In the genomic region with DNA sequence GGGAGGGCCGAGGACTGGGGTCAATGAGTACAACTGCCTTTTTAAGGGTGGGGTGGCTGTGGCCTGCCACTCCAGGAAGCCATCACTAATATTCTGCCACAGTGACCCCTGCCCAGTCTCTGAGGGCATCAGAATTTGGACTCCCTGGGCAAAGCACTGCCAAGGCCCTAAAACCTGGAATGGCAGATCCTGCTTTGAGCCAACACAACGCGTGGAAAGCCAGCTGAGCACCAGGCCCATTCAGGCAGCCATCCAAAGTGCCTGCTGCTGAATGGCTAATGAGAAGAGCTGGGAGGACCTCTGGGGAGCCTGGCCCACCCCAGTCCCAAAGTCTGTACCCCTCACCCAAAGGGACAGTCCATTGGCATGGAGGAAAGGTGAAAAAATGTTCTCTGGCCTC, we compare ENCODE assay signal across 18 cellular contexts. TPM values are rescaled to one million over a fixed set of nuclear protein-coding genes. Genes with fewer than 3 reads are reported as not detected.
A peak's percentile ranks its signal among the peaks of the same experiment; 100 is the strongest.
DNase-seq lines count a peak whose midpoint lies in the region; ATAC-seq and TF ChIP-seq lines count a peak whose summit lies in the region.
"Had no signal": no experiment of that assay in that cellular context is flagged by ENCODE, and none has a peak within 500 bp of the region (broad histone marks: within the 10 kb centered on the region; RNA-seq: fewer than 3 reads in every experiment).

No MANE protein-coding gene starts in this region.

- no peak overlapping the region for H3K4me3 Mint-ChIP-seq in activated CD8-positive, alpha-beta memory T cell treated with anti-CD3 and anti-CD28 coated beads, Interleukin-2, amount 10 ng/mL, durations not matched to agents 7 days and 5 days
- no peak overlapping the region for H3K4me3 Mint-ChIP-seq in activated CD8-positive, alpha-beta T cell treated with anti-CD3 and anti-CD28 coated beads for 36 hours
- no peak overlapping the region for H3K4me3 Mint-ChIP-seq in stimulated activated effector memory CD8-positive, alpha-beta T cell treated with anti-CD3 and anti-CD28 coated beads, Interleukin-12 subunit alpha, Interleukin-12 subunit beta, amount 100 ng/mL, for 72 hours
- H3K4me3 Mint-ChIP-seq in natural killer cell, result no peak overlapping the region
- H3K4me3 Mint-ChIP-seq: neural crest cell had no signal

- H3K36me3 Mint-ChIP-seq in activated CD8-positive, alpha-beta memory T cell treated with anti-CD3 and anti-CD28 coated beads, Interleukin-2, amount 10 ng/mL, durations not matched to agents 7 days and 5 days, result peaks cover 35% of the 10 kb centered on the region
- peaks cover 49% of the 10 kb centered on the region for H3K36me3 Mint-ChIP-seq in activated CD8-positive, alpha-beta T cell treated with anti-CD3 and anti-CD28 coated beads for 36 hours (ENCODE audit: low read depth)
- peaks cover 75% of the 10 kb centered on the region for H3K36me3 Mint-ChIP-seq in stimulated activated effector memory CD8-positive, alpha-beta T cell treated with anti-CD3 and anti-CD28 coated beads, Interleukin-12 subunit alpha, Interleukin-12 subunit beta, amount 100 ng/mL, for 72 hours
- no peaks in the 10 kb centered on the region for H3K36me3 Mint-ChIP-seq in natural killer cell

- intact Hi-C loops in activated CD8-positive, alpha-beta T cell treated with anti-CD3 and anti-CD28 coated beads for 36 hours (cut with micrococcal nuclease), result no loop called here
- intact Hi-C loops in left ventricle myocardium inferior (cut with micrococcal nuclease), result no loop called here
- intact Hi-C loops in natural killer cell (cut with micrococcal nuclease), result no loop called here
- intact Hi-C loops in esophagus muscularis mucosa (cut with DNase I), result no loop called here

- H3K4me1 Mint-ChIP-seq in activated CD8-positive, alpha-beta memory T cell treated with anti-CD3 and anti-CD28 coated beads, Interleukin-2, amount 10 ng/mL, durations not matched to agents 7 days and 5 days, result peaks cover 55% of the 10 kb centered on the region
- peaks cover 61% of the 10 kb centered on the region for H3K4me1 Mint-ChIP-seq in activated CD8-positive, alpha-beta T cell treated with anti-CD3 and anti-CD28 coated beads for 36 hours (ENCODE audit: low read depth)
- peaks cover 65% of the 10 kb centered on the region for H3K4me1 Mint-ChIP-seq in stimulated activated effector memory CD8-positive, alpha-beta T cell treated with anti-CD3 and anti-CD28 coated beads, Interleukin-12 subunit alpha, Interleukin-12 subunit beta, amount 100 ng/mL, for 72 hours
- peaks cover 22 to 67% of the 10 kb centered on the region in 2 donors for H3K4me1 Mint-ChIP-seq in natural killer cell

- no peak for ATAC-seq in activated CD8-positive, alpha-beta memory T cell treated with anti-CD3 and anti-CD28 coated beads, Interleukin-2, amount 10 ng/mL, durations not matched to agents 7 days and 5 days
- ATAC-seq in activated CD8-positive, alpha-beta T cell treated with anti-CD3 and anti-CD28 coated beads for 36 hours, result no peak
- ATAC-seq in stimulated activated effector memory CD8-positive, alpha-beta T cell treated with anti-CD3 and anti-CD28 coated beads, Interleukin-12 subunit alpha, Interleukin-12 subunit beta, amount 100 ng/mL, for 72 hours, result no peak
- ATAC-seq in natural killer cell (no peak), HG03439 (IDR thresholded peaks at IDR 0.05; ENCODE audit: unreplicated experiment) (no peak)
- ATAC-seq: esophagus mucosa, HCT116, left lung had no signal

- no peak for TF ChIP-seq POLR2A in esophagus muscularis mucosa (IDR thresholded peaks at IDR 0.05; ENCODE audit: low read depth)

- H3K4me3 ChIP-seq in left ventricle myocardium inferior (peak overlapping the region; percentile 70), esophagus muscularis mucosa (no peak overlapping the region)
- H3K4me3 ChIP-seq: left lung had no signal

- H3K27ac ChIP-seq in left ventricle myocardium inferior (replicated peaks) (peak overlapping the region; percentile 94), esophagus muscularis mucosa (replicated peaks in 1 of 4) (peak overlapping the region in 1 of 4 donors; percentile 6)
- H3K27ac ChIP-seq: left lung had no signal

- no peaks in the 10 kb centered on the region for H3K9me3 ChIP-seq in left ventricle myocardium inferior (replicated peaks)
- no peaks in the 10 kb centered on the region for H3K9me3 ChIP-seq in esophagus muscularis mucosa
- H3K9me3 ChIP-seq: left lung had no signal

- POLR2A ChIA-PET in activated CD8-positive, alpha-beta T cell treated with anti-CD3 and anti-CD28 coated beads for 36 hours (lab: Charles Lee), result interaction anchor here (5.9 to 33.3 kb wide), 3 partner anchors 10 to 44 kb away, joined by 38 to 949 read pairs (median 107); a partner anchor contains a TSS

- H3K4me1 ChIP-seq in left ventricle myocardium inferior (peaks cover 70% of the 10 kb centered on the region), esophagus muscularis mucosa (peaks cover 46 to 73% (median 69%) of the 10 kb centered on the region in 4 donors)

- no peak for TF ChIP-seq CTCF in activated CD8-positive, alpha-beta T cell treated with anti-CD3 and anti-CD28 coated beads for 36 hours (IDR thresholded peaks at IDR 0.05)
- TF ChIP-seq CTCF in left ventricle myocardium inferior (IDR thresholded peaks at IDR 0.05; ENCODE audit: borderline replicate concordance) (no peak), natural killer cell (IDR thresholded peaks at IDR 0.05) (no peak), esophagus muscularis mucosa (IDR thresholded peaks at IDR 0.05) (no peak)

- CTCF ChIA-PET in activated CD8-positive, alpha-beta memory T cell treated with anti-CD3 and anti-CD28 coated beads, Interleukin-2, amount 10 ng/mL, durations not matched to agents 7 days and 5 days (lab: Charles Lee), result interaction anchor here (1.1 to 13.8 kb wide), 5 partner anchors 12 to 105 kb away, joined by 3 to 176 read pairs (median 80); a partner anchor contains a TSS
- CTCF ChIA-PET in activated CD8-positive, alpha-beta T cell treated with anti-CD3 and anti-CD28 coated beads for 36 hours (lab: Charles Lee), result interaction anchor here (0.9 to 10.8 kb wide), 7 partner anchors 13 to 105 kb away, joined by 3 to 198 read pairs (median 6); a partner anchor contains a TSS

- H3K27ac Mint-ChIP-seq in activated CD8-positive, alpha-beta memory T cell treated with anti-CD3 and anti-CD28 coated beads, Interleukin-2, amount 10 ng/mL, durations not matched to agents 7 days and 5 days, result peak overlapping the region; percentile 57
- H3K27ac Mint-ChIP-seq in activated CD8-positive, alpha-beta T cell treated with anti-CD3 and anti-CD28 coated beads for 36 hours, result peak overlapping the region; percentile 79
- H3K27ac Mint-ChIP-seq in stimulated activated effector memory CD8-positive, alpha-beta T cell treated with anti-CD3 and anti-CD28 coated beads, Interleukin-12 subunit alpha, Interleukin-12 subunit beta, amount 100 ng/mL, for 72 hours, result peak overlapping the region; percentile 94
- H3K27ac Mint-ChIP-seq in natural killer cell, result peak overlapping the region in 1 of 2 donors; percentile 73

- WGBS in esophagus muscularis mucosa, result 66% methylated on average over 3 of the region's 3 CpGs

- peaks cover 44% of the 10 kb centered on the region for H3K36me3 ChIP-seq in left ventricle myocardium inferior
- peaks cover 24 to 61% (median 45%) of the 10 kb centered on the region in 4 donors for H3K36me3 ChIP-seq in esophagus muscularis mucosa

- no peak for DNase-seq in activated CD8-positive, alpha-beta memory T cell treated with anti-CD3 and anti-CD28 coated beads, Interleukin-2, amount 10 ng/mL, durations not matched to agents 7 days and 5 days
- DNase-seq in activated CD8-positive, alpha-beta memory T cell treated with anti-CD3 and anti-CD28 coated beads, Interleukin-2, amount 50 U/mL, for 48 hours, result no peak
- no peak for DNase-seq in activated CD8-positive, alpha-beta T cell treated with anti-CD3 and anti-CD28 coated beads for 36 hours
- peak; percentile 71 for DNase-seq in left ventricle myocardium inferior
- no peak for DNase-seq in stimulated activated effector memory CD8-positive, alpha-beta T cell treated with anti-CD3 and anti-CD28 coated beads, Interleukin-12 subunit alpha, Interleukin-12 subunit beta, amount 100 ng/mL, for 72 hours (ENCODE audit: low spot score in 2 of 2)
- DNase-seq in natural killer cell, result no peak
- no peak for DNase-seq in esophagus muscularis mucosa (ENCODE audit: extremely low spot score)
- DNase-seq: activated CD8-positive, alpha-beta memory T cell treated with anti-CD3 and anti-CD28 coated beads for 24 hours; DMS53; left lung; NCI-H774; T-helper 9 cell had no signal

- TF ChIP-seq EP300 in esophagus muscularis mucosa (IDR thresholded peaks at IDR 0.05), result no peak

- H3K27me3 Mint-ChIP-seq in activated CD8-positive, alpha-beta memory T cell treated with anti-CD3 and anti-CD28 coated beads, Interleukin-2, amount 10 ng/mL, durations not matched to agents 7 days and 5 days, result no peaks in the 10 kb centered on the region
- H3K27me3 Mint-ChIP-seq in activated CD8-positive, alpha-beta T cell treated with anti-CD3 and anti-CD28 coated beads for 36 hours, result no peaks in the 10 kb centered on the region
- no peaks in the 10 kb centered on the region for H3K27me3 Mint-ChIP-seq in natural killer cell (ENCODE audit: low read depth in 2 of 2)

- H3K9me3 Mint-ChIP-seq in activated CD8-positive, alpha-beta memory T cell treated with anti-CD3 and anti-CD28 coated beads, Interleukin-2, amount 10 ng/mL, durations not matched to agents 7 days and 5 days (ENCODE audit: low read depth), result no peaks in the 10 kb centered on the region
- H3K9me3 Mint-ChIP-seq in activated CD8-positive, alpha-beta T cell treated with anti-CD3 and anti-CD28 coated beads for 36 hours, result no peaks in the 10 kb centered on the region
- H3K9me3 Mint-ChIP-seq in stimulated activated effector memory CD8-positive, alpha-beta T cell treated with anti-CD3 and anti-CD28 coated beads, Interleukin-12 subunit alpha, Interleukin-12 subunit beta, amount 100 ng/mL, for 72 hours, result no peaks in the 10 kb centered on the region
- no peaks in the 10 kb centered on the region for H3K9me3 Mint-ChIP-seq in natural killer cell
- H3K9me3 Mint-ChIP-seq: neural crest cell had no signal

- H3K27me3 ChIP-seq in left ventricle myocardium inferior (ENCODE audit: low read depth), result no peaks in the 10 kb centered on the region
- H3K27me3 ChIP-seq in esophagus muscularis mucosa, result no peaks in the 10 kb centered on the region
- H3K27me3 ChIP-seq: left lung had no signal

RNA-seq across cellular contexts. Expression of a gene that starts 5.0 kb away (rescaled TPM):
- 100 to 1,000 TPM; 110 to 131 TPM for total RNA-seq in activated CD8-positive, alpha-beta memory T cell treated with anti-CD3 and anti-CD28 coated beads, Interleukin-2, amount 10 ng/mL, durations not matched to agents 7 days and 5 days
- total RNA-seq in activated CD8-positive, alpha-beta T cell treated with anti-CD3 and anti-CD28 coated beads for 36 hours, result 100 to 1,000 TPM; 137 TPM
- total RNA-seq in left ventricle myocardium inferior (115 TPM), natural killer cell (10 to 100 TPM; 49.2 to 76.6 (median 52.0) TPM), esophagus muscularis mucosa (10 to 100 TPM; 66.4 to 89.5 (median 79.9) TPM)

RNA-seq across cellular contexts. Expression of a gene that starts 8.5 kb away (rescaled TPM):
- total RNA-seq in activated CD8-positive, alpha-beta memory T cell treated with anti-CD3 and anti-CD28 coated beads, Interleukin-2, amount 10 ng/mL, durations not matched to agents 7 days and 5 days, result under 1 TPM in 1 of 2 experiments, not detected in 1; 0.64 TPM
- total RNA-seq in activated CD8-positive, alpha-beta T cell treated with anti-CD3 and anti-CD28 coated beads for 36 hours, result 1 to 10 TPM; 2.0 TPM
- 0.66 TPM for total RNA-seq in left ventricle myocardium inferior
- total RNA-seq in natural killer cell, result under 1 TPM in 2 of 3 donors, not detected in 1; 0.20 to 0.21 TPM
- under 1 TPM in 3 of 4 donors, not detected in 1; 0.13 to 0.69 (median 0.17) TPM for total RNA-seq in esophagus muscularis mucosa
- total RNA-seq: A673, neural crest cell, subcutaneous adipose tissue had no signal

RNA-seq across cellular contexts. Expression of a gene that starts 11.6 kb away (rescaled TPM):
- 10 to 100 TPM; 91.1 to 94.1 TPM for total RNA-seq in activated CD8-positive, alpha-beta memory T cell treated with anti-CD3 and anti-CD28 coated beads, Interleukin-2, amount 10 ng/mL, durations not matched to agents 7 days and 5 days
- total RNA-seq in activated CD8-positive, alpha-beta T cell treated with anti-CD3 and anti-CD28 coated beads for 36 hours, result 100 to 1,000 TPM in 1 of 2 experiments, 10 to 100 TPM in 1; 94.3 to 100 TPM
- total RNA-seq in left ventricle myocardium inferior (9.2 TPM), natural killer cell (10 to 100 TPM; 66.0 to 83.7 (median 77.8) TPM), esophagus muscularis mucosa (10 to 100 TPM; 24.1 to 35.7 (median 32.4) TPM)

RNA-seq across cellular contexts. Expression of a gene that starts 36.0 kb away (rescaled TPM):
- 10 to 100 TPM; 61.3 to 84.2 TPM for total RNA-seq in activated CD8-positive, alpha-beta memory T cell treated with anti-CD3 and anti-CD28 coated beads, Interleukin-2, amount 10 ng/mL, durations not matched to agents 7 days and 5 days
- total RNA-seq in activated CD8-positive, alpha-beta T cell treated with anti-CD3 and anti-CD28 coated beads for 36 hours, result 10 to 100 TPM; 54.3 to 54.6 TPM
- total RNA-seq in left ventricle myocardium inferior, result 180 TPM
- 10 to 100 TPM; 17.0 to 34.5 (median 33.4) TPM for total RNA-seq in natural killer cell
- total RNA-seq in esophagus muscularis mucosa, result 10 to 100 TPM; 31.1 to 50.5 (median 38.9) TPM

RNA-seq across cellular contexts. Expression of a gene that starts 44.5 kb away (rescaled TPM):
- total RNA-seq in activated CD8-positive, alpha-beta memory T cell treated with anti-CD3 and anti-CD28 coated beads, Interleukin-2, amount 10 ng/mL, durations not matched to agents 7 days and 5 days, result 100 to 1,000 TPM; 114 to 132 TPM
- total RNA-seq in activated CD8-positive, alpha-beta T cell treated with anti-CD3 and anti-CD28 coated beads for 36 hours, result 100 to 1,000 TPM; 103 to 105 TPM
- total RNA-seq in left ventricle myocardium inferior, result 61.6 TPM
- 100 to 1,000 TPM; 108 to 131 (median 109) TPM for total RNA-seq in natural killer cell
- 100 to 1,000 TPM in 1 of 4 donors, 10 to 100 TPM in 3; 62.6 to 101 (median 80.9) TPM for total RNA-seq in esophagus muscularis mucosa
